In genomic region chr14:65853407-65853955, GRCh38 we compare ENCODE assay signal across 29 cellular contexts.
"Had no signal": no experiment of that assay in that cellular context is flagged by ENCODE, and none has a peak within 500 bp of the region (broad histone marks: within the 10 kb centered on the region; RNA-seq: fewer than 3 reads in every experiment).

No MANE protein-coding gene starts in this region.

- H3K36me3 ChIP-seq: colonic mucosa, gastrocnemius medialis, neutrophil, ovary, sigmoid colon, stomach, thyroid gland, upper lobe of right lung had no signal

- H3K36me3 Mint-ChIP-seq: stimulated activated memory B cell treated with anti-CD40 and anti-IgM and Interleukin-4, amounts not matched to agents 10 μg/mL and 1 μg/mL and 100 μg/mL, for 72 hours had no signal

- ATAC-seq: activated naive CD4-positive, alpha-beta T cell treated with anti-CD3 and anti-CD28 coated beads, Interleukin-2, amount 50 U/mL, for 72 hours; activated T-cell treated with anti-CD3 and anti-CD28 coated beads, Interleukin-2, amount 50 U/mL, for 72 hours; gastrocnemius medialis; stimulated activated memory B cell treated with anti-CD40 and anti-IgM and Interleukin-4, amounts not matched to agents 10 μg/mL and 1 μg/mL and 100 μg/mL, for 72 hours; upper lobe of right lung had no signal

- H3K27me3 ChIP-seq: colonic mucosa, dorsolateral prefrontal cortex, gastrocnemius medialis, hepatocyte, neutrophil, ovary, sigmoid colon, stomach, thyroid gland, upper lobe of right lung had no signal

- DNase-seq: activated CD4-positive, alpha-beta T cell treated with anti-CD3 and anti-CD28 coated beads, Interleukin-2, amount 10 ng/mL, durations not matched to agents 24 days and 14 days; activated CD4-positive, CD25-positive, alpha-beta regulatory T cell treated with anti-CD3 and anti-CD28 coated beads, Interleukin-2, amount 50 U/mL, for 72 hours; activated naive CD4-positive, alpha-beta T cell; activated T-cell treated with anti-CD3 and anti-CD28 coated beads for 4 hours; activated T-cell treated with anti-CD3 and anti-CD28 coated beads, Interleukin-2, amount 50 U/mL, for 72 hours; anterior cingulate cortex; cerebellar nuclear complex; colonic mucosa; dorsolateral prefrontal cortex; effector memory CD4-positive, alpha-beta T cell; gastrocnemius medialis; mammary epithelial cell; ovary; sigmoid colon; small intestine; stimulated activated CD4-positive, alpha-beta T cell treated with anti-CD3 and anti-CD28 coated beads, Interleukin-4, amount 100 ng/mL, for 4 hours; stimulated activated CD8-positive, alpha-beta memory T cell treated with anti-CD3 and anti-CD28 coated beads, Interleukin-4, amount 100 ng/mL, for 48 hours; SW 1271; T-helper 9 cell; thyroid gland; upper lobe of right lung had no signal

- H3K4me1 Mint-ChIP-seq: nephron had no signal

- H3K4me3 Mint-ChIP-seq: activated CD4-positive, alpha-beta T cell treated with anti-CD3 and anti-CD28 coated beads, Interleukin-2, amount 10 ng/mL, durations not matched to agents 24 days and 14 days; activated T-cell treated with anti-CD3 and anti-CD28 coated beads, Interleukin-2, amount 50 U/mL, for 72 hours; nephron; stimulated activated memory B cell treated with anti-CD40 and anti-IgM and Interleukin-4, amounts not matched to agents 10 μg/mL and 1 μg/mL and 100 μg/mL, for 72 hours; T-helper 1 cell treated with Interleukin-12 subunit alpha and Interleukin-12 subunit beta and Interleukin-4 antibody, amounts not matched to agents 30 μg/mL and 1 μg/mL, for 36 hours had no signal

- H3K27ac Mint-ChIP-seq: activated CD4-positive, alpha-beta T cell treated with anti-CD3 and anti-CD28 coated beads, Interleukin-2, amount 10 ng/mL, durations not matched to agents 24 days and 14 days; activated naive CD4-positive, alpha-beta T cell treated with anti-CD3 and anti-CD28 coated beads, Interleukin-2, amount 50 U/mL, for 72 hours; activated T-cell treated with anti-CD3 and anti-CD28 coated beads, Interleukin-2, amount 50 U/mL, for 72 hours; nephron; progenitor cell of endocrine pancreas; stimulated activated memory B cell treated with anti-CD40 and anti-IgM and Interleukin-4, amounts not matched to agents 10 μg/mL and 1 μg/mL and 100 μg/mL, for 72 hours; T-helper 1 cell treated with Interleukin-12 subunit alpha and Interleukin-12 subunit beta and Interleukin-4 antibody, amounts not matched to agents 30 μg/mL and 1 μg/mL, for 36 hours had no signal

- H3K27me3 Mint-ChIP-seq: activated CD4-positive, alpha-beta T cell treated with anti-CD3 and anti-CD28 coated beads, Interleukin-2, amount 10 ng/mL, durations not matched to agents 24 days and 14 days; stimulated activated memory B cell treated with anti-CD40 and anti-IgM and Interleukin-4, amounts not matched to agents 10 μg/mL and 1 μg/mL and 100 μg/mL, for 72 hours had no signal

- H3K4me3 ChIP-seq: colonic mucosa, dorsolateral prefrontal cortex, gastrocnemius medialis, hepatocyte, ovary, sigmoid colon, stomach, thyroid gland, upper lobe of right lung had no signal
